In the genomic region with DNA sequence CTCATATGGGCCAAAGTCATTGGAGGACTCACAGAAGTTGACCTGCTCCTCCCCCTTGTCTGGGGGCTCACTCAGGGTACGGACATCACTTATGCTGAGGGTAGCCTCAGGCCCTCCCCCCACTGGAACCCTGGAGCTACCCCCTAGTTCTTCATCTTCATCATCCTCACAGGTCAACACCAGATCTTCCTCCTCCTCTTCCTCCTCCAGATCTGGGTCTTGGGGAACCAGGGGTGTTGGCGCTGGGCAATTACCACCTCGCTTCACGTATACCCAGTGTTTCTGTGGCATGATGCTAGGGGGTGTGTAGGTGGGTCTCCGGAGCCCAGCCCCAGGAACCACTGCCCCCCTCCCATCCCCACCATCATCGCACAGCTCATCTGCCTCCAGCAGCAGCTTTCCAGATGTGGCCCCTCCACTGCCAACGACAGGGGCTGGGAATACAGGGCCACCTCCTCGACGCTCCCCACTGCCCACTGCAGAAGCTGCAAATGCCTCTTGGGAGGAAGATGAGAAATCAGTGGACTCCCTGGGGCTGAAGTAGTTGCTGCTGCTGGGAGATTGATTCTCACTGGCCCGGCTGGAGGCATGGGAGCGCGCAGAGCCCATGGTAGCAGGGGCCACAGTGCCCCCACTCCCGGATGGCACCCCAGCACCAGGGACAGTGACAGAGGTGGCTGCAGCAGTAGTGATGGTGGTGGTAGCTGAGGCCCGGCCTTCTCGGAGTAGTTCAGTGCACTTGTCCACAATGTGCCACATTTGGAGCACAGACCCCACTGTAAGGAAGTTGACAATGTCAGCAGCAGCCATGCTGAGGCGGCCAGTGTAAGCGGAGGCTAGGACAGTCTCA, we compare ENCODE assay signal across 9 cellular contexts. TPM values are rescaled to one million over a fixed set of nuclear protein-coding genes. Genes with fewer than 3 reads are reported as not detected.
DNase-seq lines count a peak whose midpoint lies in the region; ATAC-seq and TF ChIP-seq lines count a peak whose summit lies in the region.
"Had no signal": no experiment of that assay in that cellular context is flagged by ENCODE, and none has a peak within 500 bp of the region (broad histone marks: within the 10 kb centered on the region; RNA-seq: fewer than 3 reads in every experiment).

No MANE protein-coding gene starts in this region.

- peak overlapping the region; percentile 72 to 98 for H3K4me3 Mint-ChIP-seq in activated T-cell treated with anti-CD3 and anti-CD28 coated beads, Interleukin-2, amount 50 U/mL, for 72 hours
- H3K4me3 Mint-ChIP-seq in activated CD8-positive, alpha-beta T cell treated with anti-CD3 and anti-CD28 coated beads for 36 hours, result peak overlapping the region; percentile 97
- peak overlapping the region; percentile 94 for H3K4me3 Mint-ChIP-seq in memory B cell

- CTCF ChIA-PET in activated CD8-positive, alpha-beta T cell treated with anti-CD3 and anti-CD28 coated beads for 36 hours (lab: Charles Lee), result no interaction called here

- intact Hi-C loops in activated CD8-positive, alpha-beta T cell treated with anti-CD3 and anti-CD28 coated beads for 36 hours (cut with micrococcal nuclease), result no loop called here

- TF ChIP-seq CTCF in activated CD8-positive, alpha-beta T cell treated with anti-CD3 and anti-CD28 coated beads for 36 hours (IDR thresholded peaks at IDR 0.05), result no peak

- DNase-seq in activated T-cell treated with anti-CD3 and anti-CD28 coated beads, Interleukin-2, amount 50 U/mL, for 72 hours, result no peak
- DNase-seq in activated T-cell treated with anti-CD3 and anti-CD28 coated beads, Interleukin-2, amount 50 U/mL, for 48 hours, result no peak
- no peak for DNase-seq in activated CD8-positive, alpha-beta T cell treated with anti-CD3 and anti-CD28 coated beads for 36 hours
- DNase-seq in memory B cell (ENCODE audit: low spot score in 2 of 2) (no peak), substantia nigra (lab: John Stamatoyannopoulos, UW) (no peak), NCI-H774 (lab: John Stamatoyannopoulos, UW) (no peak), NCI-H526 treated with DMSO at 0.1 percent for 48 hours (lab: John Stamatoyannopoulos, UW) (no peak)
- DNase-seq: NCI-H2107 had no signal

- POLR2A ChIA-PET in activated CD8-positive, alpha-beta T cell treated with anti-CD3 and anti-CD28 coated beads for 36 hours (lab: Charles Lee), result interaction anchor here (0.8 to 4.8 kb wide), 4 partner anchors 18 to 344 kb away, joined by 3 to 42 read pairs (median 7); partner anchors contain the start of genes RGL2, RPS18 and VPS52

- no peak overlapping the region for H3K27ac Mint-ChIP-seq in activated T-cell treated with anti-CD3 and anti-CD28 coated beads, Interleukin-2, amount 50 U/mL, for 72 hours
- H3K27ac Mint-ChIP-seq in activated CD8-positive, alpha-beta T cell treated with anti-CD3 and anti-CD28 coated beads for 36 hours, result peak overlapping the region; percentile 95
- H3K27ac Mint-ChIP-seq in memory B cell, result peak overlapping the region; percentile 100

- no peaks in the 10 kb centered on the region for H3K9me3 Mint-ChIP-seq in activated T-cell treated with anti-CD3 and anti-CD28 coated beads, Interleukin-2, amount 50 U/mL, for 72 hours
- H3K9me3 Mint-ChIP-seq in activated CD8-positive, alpha-beta T cell treated with anti-CD3 and anti-CD28 coated beads for 36 hours, result no peaks in the 10 kb centered on the region
- no peaks in the 10 kb centered on the region for H3K9me3 Mint-ChIP-seq in memory B cell

- peak overlapping the region; percentile 92 for H3K27ac ChIP-seq in substantia nigra (ENCODE audit: low read depth, low read length, poor library complexity, severe bottlenecking)

- peaks cover 13 to 37% of the 10 kb centered on the region in 2 donors for H3K36me3 Mint-ChIP-seq in activated T-cell treated with anti-CD3 and anti-CD28 coated beads, Interleukin-2, amount 50 U/mL, for 72 hours (ENCODE audit: insufficient read depth in 2 of 2)
- H3K36me3 Mint-ChIP-seq in activated CD8-positive, alpha-beta T cell treated with anti-CD3 and anti-CD28 coated beads for 36 hours (ENCODE audit: low read depth), result peaks cover 60% of the 10 kb centered on the region
- peaks cover 34% of the 10 kb centered on the region for H3K36me3 Mint-ChIP-seq in memory B cell

- H3K27me3 Mint-ChIP-seq in activated T-cell treated with anti-CD3 and anti-CD28 coated beads, Interleukin-2, amount 50 U/mL, for 72 hours (ENCODE audit: low read depth), result no peaks in the 10 kb centered on the region
- no peaks in the 10 kb centered on the region for H3K27me3 Mint-ChIP-seq in activated CD8-positive, alpha-beta T cell treated with anti-CD3 and anti-CD28 coated beads for 36 hours
- H3K27me3 Mint-ChIP-seq in memory B cell, result no peaks in the 10 kb centered on the region

- peaks cover 76% of the 10 kb centered on the region for H3K4me1 Mint-ChIP-seq in activated T-cell treated with anti-CD3 and anti-CD28 coated beads, Interleukin-2, amount 50 U/mL, for 72 hours (ENCODE audit: low read depth)
- H3K4me1 Mint-ChIP-seq in activated CD8-positive, alpha-beta T cell treated with anti-CD3 and anti-CD28 coated beads for 36 hours (ENCODE audit: low read depth), result peaks cover 68% of the 10 kb centered on the region
- peaks cover 56% of the 10 kb centered on the region for H3K4me1 Mint-ChIP-seq in memory B cell

- no peak for ATAC-seq in activated T-cell treated with anti-CD3 and anti-CD28 coated beads, Interleukin-2, amount 50 U/mL, for 72 hours (replicated peaks in 1 of 2)
- no peak for ATAC-seq in activated CD8-positive, alpha-beta T cell treated with anti-CD3 and anti-CD28 coated beads for 36 hours
- ATAC-seq in memory B cell (ENCODE audit: low read depth) (no peak), GM18867 (IDR thresholded peaks at IDR 0.05; ENCODE audit: unreplicated experiment) (no peak)

RNA-seq across cellular contexts. Expression of gene ZBTB22, which starts 1.6 kb away (rescaled TPM):
- total RNA-seq in activated T-cell treated with anti-CD3 and anti-CD28 coated beads, Interleukin-2, amount 50 U/mL, for 72 hours, result 10 to 100 TPM; 14.9 to 16.1 TPM
- total RNA-seq in activated CD8-positive, alpha-beta T cell treated with anti-CD3 and anti-CD28 coated beads for 36 hours, result 1 to 10 TPM; 7.2 to 7.5 TPM

RNA-seq across cellular contexts. Expression of gene TAPBP, which starts 2.1 kb away (rescaled TPM):
- total RNA-seq in activated T-cell treated with anti-CD3 and anti-CD28 coated beads, Interleukin-2, amount 50 U/mL, for 72 hours, result 100 to 1,000 TPM; 180 to 210 TPM
- 100 to 1,000 TPM; 179 to 183 TPM for total RNA-seq in activated CD8-positive, alpha-beta T cell treated with anti-CD3 and anti-CD28 coated beads for 36 hours

RNA-seq across cellular contexts. Expression of gene DAXX, which starts 6.8 kb away (rescaled TPM):
- 10 to 100 TPM; 56.5 to 61.3 TPM for total RNA-seq in activated T-cell treated with anti-CD3 and anti-CD28 coated beads, Interleukin-2, amount 50 U/mL, for 72 hours
- total RNA-seq in activated CD8-positive, alpha-beta T cell treated with anti-CD3 and anti-CD28 coated beads for 36 hours, result 10 to 100 TPM; 59.8 to 72.4 TPM

RNA-seq across cellular contexts. Expression of gene RGL2, which starts 17.2 kb away (rescaled TPM):
- total RNA-seq in activated T-cell treated with anti-CD3 and anti-CD28 coated beads, Interleukin-2, amount 50 U/mL, for 72 hours, result 10 to 100 TPM; 34.3 to 43.7 TPM
- total RNA-seq in activated CD8-positive, alpha-beta T cell treated with anti-CD3 and anti-CD28 coated beads for 36 hours, result 10 to 100 TPM; 24.2 to 24.3 TPM

RNA-seq across cellular contexts. Expression of gene PFDN6, which starts 26.6 kb away (rescaled TPM):
- 10 to 100 TPM; 41.9 to 54.6 TPM for total RNA-seq in activated T-cell treated with anti-CD3 and anti-CD28 coated beads, Interleukin-2, amount 50 U/mL, for 72 hours
- total RNA-seq in activated CD8-positive, alpha-beta T cell treated with anti-CD3 and anti-CD28 coated beads for 36 hours, result 10 to 100 TPM; 78.1 to 92.3 TPM
